23 cellular contexts compared by ENCODE assay signal in the genomic region with DNA sequence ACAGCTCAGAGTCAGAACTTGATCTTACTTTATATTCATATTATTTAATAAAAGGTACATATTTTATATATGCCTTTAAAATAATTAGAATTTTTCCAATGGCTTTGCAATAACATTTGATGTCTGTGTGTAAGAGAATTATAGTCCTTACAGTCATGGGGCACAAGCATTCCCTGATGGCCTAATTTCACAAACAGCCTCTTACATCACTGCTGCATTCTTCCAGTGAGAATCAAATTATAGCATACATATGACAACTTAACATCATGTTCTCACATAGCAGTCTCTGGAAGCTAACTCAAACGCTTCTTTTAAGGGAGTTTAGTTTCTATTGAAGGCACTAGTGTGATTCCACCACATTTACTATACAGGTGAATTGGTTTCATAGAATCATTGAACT.
"Had no signal": no experiment of that assay in that cellular context is flagged by ENCODE, and none has a peak within 500 bp of the region (broad histone marks: within the 10 kb centered on the region; RNA-seq: fewer than 3 reads in every experiment).

No MANE protein-coding gene starts in this region.

- ATAC-seq: HepG2 had no signal

- H3K4me3 ChIP-seq: MG63, SJSA1, SK-N-MC had no signal

- DNase-seq: IMR-90, Karpas-422, KG1, MG63, NCI-H1092, NCI-H1105 treated with DMSO at 0.1 percent for 48 hours, NCI-H1417 treated with DMSO at 0.1 percent for 48 hours, NCI-H146, NCI-H1694 treated with DMSO at 0.1 percent for 48 hours, NCI-H1930, NCI-H2081, NCI-H2107, NCI-H2227 treated with DMSO at 0.1 percent for 48 hours, NCI-H510A, NCI-H524 treated with DMSO at 0.1 percent for 48 hours, NCI-H69, NCI-H774, Right ventricle myocardium superior, RPMI8226, SIG-M5 had no signal
